ENCODE assay signal across 9 cellular contexts in genomic region chr11:124920870-124921609, GRCh38. TPM values are rescaled to one million over a fixed set of nuclear protein-coding genes. Genes with fewer than 3 reads are reported as not detected.
DNase-seq lines count a peak whose midpoint lies in the region; ATAC-seq and TF ChIP-seq lines count a peak whose summit lies in the region.
"Had no signal": no experiment of that assay in that cellular context is flagged by ENCODE, and none has a peak within 500 bp of the region (broad histone marks: within the 10 kb centered on the region; RNA-seq: fewer than 3 reads in every experiment).

No MANE protein-coding gene starts in this region.

- DNase-seq in NCI-H1092 (lab: John Stamatoyannopoulos, UW) (peak; percentile 74), activated T-cell treated with anti-CD3 and anti-CD28 coated beads for 24 hours (ENCODE audit: low read depth) (peak; percentile 71), esophagus muscularis mucosa (ENCODE audit: extremely low spot score) (no peak), naive B cell (peak; percentile 28), putamen (ENCODE audit: low spot score) (no peak)
- peak; percentile 75 to 78 for DNase-seq in stimulated activated CD8-positive, alpha-beta memory T cell treated with anti-CD3 and anti-CD28 coated beads, Interleukin-7, amount 100 ng/mL, for 4 hours (ENCODE audit: low read depth in 2 of 2)

- TF ChIP-seq POLR2A in esophagus muscularis mucosa (IDR thresholded peaks at IDR 0.05; ENCODE audit: low read depth) = no peak

- H3K27me3 Mint-ChIP-seq in naive B cell = peaks cover 37 to 79% (median 77%) of the 10 kb centered on the region in 3 donors

- H3K27ac Mint-ChIP-seq in naive B cell = no peak overlapping the region

- 6% methylated on average over 26 of the region's 82 CpGs for WGBS in esophagus muscularis mucosa

- no peak for TF ChIP-seq CTCF in esophagus muscularis mucosa (IDR thresholded peaks at IDR 0.05)

- H3K27me3 ChIP-seq in esophagus muscularis mucosa = peaks cover 0 to 23% (median 0%) of the 10 kb centered on the region in 4 donors

- H3K4me1 Mint-ChIP-seq in naive B cell = no peaks in the 10 kb centered on the region

- H3K4me3 Mint-ChIP-seq in naive B cell = peak overlapping the region in 7 of 8 donors; percentile 7 to 89 (median 78)

- H3K4me1 ChIP-seq in esophagus muscularis mucosa = peaks cover 5 to 17% (median 13%) of the 10 kb centered on the region in 4 donors

- peaks cover 0 to 6% (median 0%) of the 10 kb centered on the region in 7 donors for H3K9me3 Mint-ChIP-seq in naive B cell

- H3K27ac ChIP-seq in esophagus muscularis mucosa (replicated peaks in 1 of 4) = peak overlapping the region in 3 of 4 donors; percentile 46 to 70 (median 63)
- H3K27ac ChIP-seq: KMS-11 had no signal

- H3K9me3 ChIP-seq in esophagus muscularis mucosa = no peaks in the 10 kb centered on the region

- peak overlapping the region; percentile 54 to 65 (median 56) for H3K4me3 ChIP-seq in esophagus muscularis mucosa

- H3K36me3 Mint-ChIP-seq in naive B cell = no peaks in the 10 kb centered on the region

- TF ChIP-seq EP300 in esophagus muscularis mucosa (IDR thresholded peaks at IDR 0.05) = no peak

- intact Hi-C loops in esophagus muscularis mucosa (cut with DNase I) = no loop called here

- no peaks in the 10 kb centered on the region for H3K36me3 ChIP-seq in esophagus muscularis mucosa

- peak; percentile 68 for ATAC-seq in GM18498 (IDR thresholded peaks at IDR 0.05; ENCODE audit: unreplicated experiment)
- peak; percentile 70 to 80 for ATAC-seq in naive B cell (ENCODE audit: low read depth in 2 of 2)
- no peak for ATAC-seq in HG03025 (IDR thresholded peaks at IDR 0.05; ENCODE audit: low FRiP score, unreplicated experiment)

RNA-seq across cellular contexts. Expression of gene HEPN1, which starts 2.0 kb away (rescaled TPM):
- total RNA-seq in esophagus muscularis mucosa = not detected
- polyA plus RNA-seq in naive B cell (ENCODE audit: low read depth in 6 of 6) = not detected

RNA-seq across cellular contexts. Expression of gene HEPACAM, which starts 14.8 kb away (rescaled TPM):
- total RNA-seq in esophagus muscularis mucosa = 1 to 10 TPM in 3 of 4 donors, under 1 TPM in 1; 0.42 to 2.1 (median 1.1) TPM
- not detected for polyA plus RNA-seq in naive B cell (ENCODE audit: low read depth in 6 of 6)

RNA-seq across cellular contexts. Expression of gene ROBO4, which starts 23.4 kb away (rescaled TPM):
- total RNA-seq in esophagus muscularis mucosa = 10 to 100 TPM; 16.2 to 49.8 (median 36.7) TPM
- polyA plus RNA-seq in naive B cell (ENCODE audit: low read depth in 6 of 6) = not detected

RNA-seq across cellular contexts. Expression of gene CCDC15, which starts 33.0 kb away (rescaled TPM):
- 1 to 10 TPM in 1 of 4 donors, under 1 TPM in 3; 0.42 to 1.6 (median 0.60) TPM for total RNA-seq in esophagus muscularis mucosa
- polyA plus RNA-seq in naive B cell (ENCODE audit: low read depth in 6 of 6) = 1 to 10 TPM in 1 of 6 donors, under 1 TPM in 4, not detected in 1; 0.33 to 1.5 (median 0.72) TPM

RNA-seq across cellular contexts. Expression of gene ROBO3, which starts 55.8 kb away (rescaled TPM):
- 10 to 100 TPM in 1 of 4 donors, 1 to 10 TPM in 3; 5.0 to 10.8 (median 8.5) TPM for total RNA-seq in esophagus muscularis mucosa
- polyA plus RNA-seq in naive B cell (ENCODE audit: low read depth in 6 of 6) = 1 to 10 TPM in 1 of 6 donors, under 1 TPM in 3, not detected in 2; 0.21 to 2.0 (median 0.69) TPM

Comparison
In these comparisons a context has a peak if more than half of its experiments do, and no peak if none do; other contexts are left out.
1. DNase-seq: peak in NCI-H1092 (single experiment), activated T-cell treated with anti-CD3 and anti-CD28 coated beads for 24 hours (single experiment), naive B cell (single experiment) and stimulated activated CD8-positive, alpha-beta memory T cell treated with anti-CD3 and anti-CD28 coated beads, Interleukin-7, amount 100 ng/mL, for 4 hours (2 of 2); none in esophagus muscularis mucosa (single experiment) and putamen (single experiment).